8 cellular contexts compared by ENCODE assay signal in the genomic region with DNA sequence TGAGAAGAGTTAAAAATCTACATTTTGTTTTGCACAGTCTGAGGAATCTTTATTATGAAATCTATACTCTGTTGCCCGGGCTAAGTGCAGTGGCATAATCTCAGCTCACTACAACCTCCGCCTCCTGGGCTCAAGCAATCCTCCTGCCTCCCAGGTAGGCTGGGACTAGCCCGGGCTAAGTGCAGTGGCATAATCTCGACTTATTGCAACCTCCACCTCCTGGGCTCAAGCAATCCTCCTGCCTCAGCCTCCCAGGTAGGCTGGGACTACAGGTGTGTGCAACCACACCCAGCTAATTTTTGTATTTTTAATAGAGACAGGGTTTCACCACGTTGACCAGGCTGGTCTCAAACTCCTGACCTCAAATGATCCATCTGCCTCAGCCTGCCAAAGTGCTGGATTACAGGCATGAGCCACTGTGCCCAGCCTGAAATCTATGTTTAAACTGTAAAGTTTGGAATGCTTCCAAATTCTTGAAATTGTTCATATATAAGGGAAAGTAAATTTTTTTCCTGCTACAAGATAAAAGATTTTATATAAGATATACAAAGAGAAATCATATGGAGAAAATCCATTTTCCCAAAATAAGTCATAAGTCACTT. TPM values are rescaled to one million over a fixed set of nuclear protein-coding genes. Genes with fewer than 3 reads are reported as not detected.
DNase-seq lines count a peak whose midpoint lies in the region; ATAC-seq and TF ChIP-seq lines count a peak whose summit lies in the region.
"Not testable (repeated sequence)": the region's sequence is repeated elsewhere in the genome, so short reads cannot be mapped to it uniquely, and the experiment has no call there.

No MANE protein-coding gene starts in this region.

- H3K4me3 Mint-ChIP-seq in Calu3 (ENCODE audit: low read depth, unreplicated experiment); osteocyte (ENCODE audit: unreplicated experiment): not testable (repeated sequence)

- intact Hi-C loops in Calu3 (cut with micrococcal nuclease; ENCODE audit: unreplicated experiment), result not testable (repeated sequence)

- not testable (repeated sequence) for H3K27ac ChIP-seq in HEK293 (ENCODE audit: extremely low read depth, low read depth, low read length)
- H3K27ac ChIP-seq in RWPE2 (ENCODE audit: poor library complexity, severe bottlenecking), result peak overlapping the region; percentile 33
- peak overlapping the region; percentile 47 for H3K27ac ChIP-seq in hepatocyte
- peak overlapping the region; percentile 85 to 93 for H3K27ac ChIP-seq in liver (ENCODE audit: low read depth in 1 of 2, low read length in 2 of 2)

- peaks cover 81% of the 10 kb centered on the region for H3K79me2 ChIP-seq in hepatocyte

- H3K9me3 Mint-ChIP-seq in Calu3 (ENCODE audit: low read depth, unreplicated experiment); osteocyte (ENCODE audit: unreplicated experiment): not testable (repeated sequence)

- CTCF ChIA-PET in Calu3 (lab: Charles Lee), result interaction anchor here (1.4 to 1.7 kb wide), 2 partner anchors 10 kb away, joined by 3 to 9 read pairs; no protein-coding TSS in a partner anchor
- CTCF ChIA-PET in HEK293 (lab: Yijun Ruan, JAX), result interaction anchor here (0.6 to 1.2 kb wide), 3 partner anchors 16 to 97 kb away, joined by 3 to 7 read pairs (median 4); no protein-coding TSS in a partner anchor

- H4K20me1 ChIP-seq in hepatocyte (ENCODE audit: insufficient read depth, poor library complexity, severe bottlenecking), result not testable (repeated sequence)

- 81% methylated on average over 5 of the region's 5 CpGs for WGBS in hepatocyte (ENCODE audit: low lambda C conversion rate, missing lambda C conversion rate)
- 38% methylated on average over 5 of the region's 5 CpGs for WGBS in liver

- not testable (repeated sequence) for H3K9me2 ChIP-seq in hepatocyte (replicated peaks; ENCODE audit: insufficient read depth)

- H3K9me3 ChIP-seq in HEK293 (ENCODE audit: control insufficient read depth, insufficient read depth, low read depth, low read length); RWPE2 (ENCODE audit: severe bottlenecking); adipocyte (ENCODE audit: control insufficient read depth, low read length); hepatocyte (ENCODE audit: low read depth); liver (ENCODE audit: control insufficient read depth in 4 of 4, low read length in 3 of 4): not testable (repeated sequence)

- H3K36me3 Mint-ChIP-seq in Calu3 (ENCODE audit: insufficient read depth, unreplicated experiment), result peaks cover 35% of the 10 kb centered on the region
- not testable (repeated sequence) for H3K36me3 Mint-ChIP-seq in osteocyte (ENCODE audit: unreplicated experiment)

- H3K36me3 ChIP-seq in HEK293 (ENCODE audit: control insufficient read depth in 2 of 2, insufficient read depth in 1 of 2, low read length in 2 of 2); adipocyte (ENCODE audit: control insufficient read depth, insufficient read depth, low read length, severe bottlenecking); hepatocyte (replicated peaks; ENCODE audit: insufficient read depth, low read depth); liver (ENCODE audit: control insufficient read depth in 4 of 4, insufficient read depth in 3 of 4, low read depth in 1 of 4, low read length in 3 of 4): not testable (repeated sequence)
- peaks cover 41% of the 10 kb centered on the region for H3K36me3 ChIP-seq in RWPE2 (ENCODE audit: low read depth)

- H3K9ac ChIP-seq in adipocyte (ENCODE audit: low read length); liver (ENCODE audit: low read depth in 1 of 2, low read length in 2 of 2): not testable (repeated sequence)

- not testable (repeated sequence) for BruUV-seq in Calu3 (replicated peaks; lab: Mats Ljungman, UMichigan)

- H3K27me3 Mint-ChIP-seq in Calu3 (ENCODE audit: unreplicated experiment); osteocyte (ENCODE audit: unreplicated experiment): not testable (repeated sequence)

- H3K4me1 ChIP-seq in HEK293 (ENCODE audit: control insufficient read depth, insufficient read depth, low read length), result peaks cover 22% of the 10 kb centered on the region
- peaks cover 71% of the 10 kb centered on the region for H3K4me1 ChIP-seq in RWPE2 (ENCODE audit: insufficient read depth, poor library complexity, severe bottlenecking)
- not testable (repeated sequence) for H3K4me1 ChIP-seq in adipocyte (ENCODE audit: control insufficient read depth, insufficient read depth, low read length)
- H3K4me1 ChIP-seq in hepatocyte (ENCODE audit: insufficient read depth), result peaks cover 35% of the 10 kb centered on the region
- H3K4me1 ChIP-seq in liver (ENCODE audit: control insufficient read depth in 4 of 4, insufficient read depth in 4 of 4, low read length in 3 of 4), result peaks cover 7 to 63% (median 27%) of the 10 kb centered on the region in 4 donors

- ATAC-seq in RWPE2 (ENCODE audit: low read depth), result not testable (repeated sequence)

- TF ChIP-seq RAD21 in liver (IDR thresholded peaks at IDR 0.05), result not testable (repeated sequence)

- not testable (repeated sequence) for H2AFZ ChIP-seq in hepatocyte

- not testable (repeated sequence) for TF ChIP-seq CTCF in Calu3 (IDR thresholded peaks at IDR 0.05; ENCODE audit: unreplicated experiment); HEK293 (tag by site-specific recombination; IDR thresholded peaks at IDR 0.05); RWPE2 (IDR thresholded peaks at IDR 0.05; ENCODE audit: poor library complexity, severe bottlenecking); hepatocyte (IDR thresholded peaks at IDR 0.05; ENCODE audit: poor library complexity); liver (IDR thresholded peaks at IDR 0.05; ENCODE audit: low read depth, low read length, missing input control); osteocyte (IDR thresholded peaks at IDR 0.05)

- H3K4me1 Mint-ChIP-seq in Calu3 (ENCODE audit: low read depth, unreplicated experiment) (peaks cover 64% of the 10 kb centered on the region), osteocyte (ENCODE audit: unreplicated experiment) (peaks cover 69% of the 10 kb centered on the region)

- POLR2A ChIA-PET in HEK293 (lab: Yijun Ruan, JAX), result not testable (repeated sequence)

- DNase-seq in Calu3; RWPE2 (ENCODE audit: low spot score); hepatocyte (ENCODE audit: low spot score); osteocyte (ENCODE audit: extremely low spot score, unreplicated experiment): not testable (repeated sequence)
- DNase-seq in NCI-H226 (peak; percentile 34), adipocyte (ENCODE audit: low read depth) (peak; percentile 31)

- H3K4me3 ChIP-seq in HEK293 (ENCODE audit: low read depth, low read length); RWPE2 (ENCODE audit: severe bottlenecking); adipocyte (ENCODE audit: low read length); hepatocyte; liver (ENCODE audit: low read depth in 1 of 3, low read length in 3 of 3): not testable (repeated sequence)

- H3K4me2 ChIP-seq in hepatocyte, result not testable (repeated sequence)

- H3K27ac Mint-ChIP-seq in Calu3 (ENCODE audit: unreplicated experiment), result peak overlapping the region; percentile 90
- H3K27ac Mint-ChIP-seq in osteocyte (ENCODE audit: unreplicated experiment), result peak overlapping the region; percentile 86

- not testable (repeated sequence) for H3K27me3 ChIP-seq in RWPE2 (ENCODE audit: insufficient read depth, poor library complexity, severe bottlenecking); adipocyte (replicated peaks; ENCODE audit: control insufficient read depth, insufficient read depth, low read length); hepatocyte; liver (ENCODE audit: control insufficient read depth in 4 of 4, insufficient read depth in 4 of 4, low read length in 3 of 4)

TF ChIP-seq in HEK293, 187 proteins besides CTCF, POLR2A, EP300 and RAD21:
- TF ChIP-seq GLIS1 (tag by site-specific recombination; IDR thresholded peaks at IDR 0.05), result 0 out of 2 replicates have a peak, but pooled peaks have one; percentile 5

TF ChIP-seq in liver, 16 proteins besides CTCF, POLR2A, EP300 and RAD21:
- TF ChIP-seq HNF4A (conservative IDR thresholded peaks at IDR 0.05), result peak; percentile 6 to 20
TF ChIP-seq in liver: peak in this region for 1; not testable (repeated sequence) for 15.

RNA-seq across cellular contexts. Expression of a gene that starts 19.5 kb away (rescaled TPM):
- 201 and 265 TPM in 2 replicates for total RNA-seq in Calu3 (2022)
- 78.5 and 80.2 TPM in 2 replicates for total RNA-seq in hepatocyte
- 42.0 and 43.1 TPM in 2 replicates for polyA plus RNA-seq in hepatocyte
- total RNA-seq in liver, result 10 to 100 TPM; 25.9 to 61.2 TPM
- polyA plus RNA-seq in liver, result 10 to 100 TPM; 12.1 to 32.3 TPM
- total RNA-seq in osteocyte, result 130 and 131 TPM in 2 replicates
